Comparison of ENCODE assay signal across 1 cellular context in genomic region chr14:58861546-58861945, GRCh38.
TF ChIP-seq lines count a peak whose summit lies in the region.

No MANE protein-coding gene starts in this region.

TF ChIP-seq in HepG2, 621 proteins besides CTCF, POLR2A, EP300 and RAD21 (continued from another document):
- TF ChIP-seq HIC2 (CRISPR knock-in tag; IDR thresholded peaks at IDR 0.05; ENCODE audit: low read depth), result no peak
TF ChIP-seq in HepG2: peak in this region for 0.
